In the genomic region with DNA sequence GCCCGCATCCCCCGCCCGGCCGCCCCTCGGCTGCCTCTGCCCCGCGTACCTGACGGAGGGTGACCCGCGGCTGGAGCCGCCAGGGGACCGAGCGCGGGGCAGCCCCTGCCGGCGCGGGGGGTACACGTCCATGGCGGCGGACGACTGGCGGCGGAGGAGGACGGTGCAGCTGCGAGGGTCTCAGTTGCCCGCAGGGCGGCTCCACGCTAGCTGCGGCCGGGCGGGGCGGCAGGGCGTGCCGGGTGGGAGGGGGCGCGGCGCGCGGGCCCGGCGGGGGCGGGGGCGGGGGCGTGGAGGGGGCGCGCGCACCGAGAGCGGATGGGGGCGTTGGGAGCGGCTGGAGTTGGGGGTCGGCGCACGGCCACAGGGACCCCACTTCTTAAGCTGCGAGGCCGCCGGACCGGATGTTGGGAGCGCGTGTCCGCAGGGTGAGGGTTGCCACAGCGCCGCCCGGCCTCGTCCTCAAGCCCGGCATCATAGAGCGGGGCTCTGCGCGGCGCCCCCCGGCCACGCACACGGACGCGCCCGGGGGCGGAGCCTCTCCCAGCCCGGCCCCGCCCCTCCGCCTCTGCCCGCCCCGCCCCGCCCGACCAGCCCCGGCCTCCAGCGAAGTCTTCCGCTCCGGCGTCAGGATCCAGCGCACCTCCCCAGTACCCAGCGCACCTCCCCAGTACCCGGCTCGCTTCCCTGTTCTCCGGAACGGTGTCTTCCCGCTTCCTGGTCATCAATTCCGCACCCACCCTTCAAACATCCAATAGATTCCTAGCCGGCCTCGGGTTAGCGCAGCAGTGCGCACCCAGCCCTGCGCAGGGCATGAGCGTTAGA, we compare ENCODE assay signal across 1 cellular context.
TF ChIP-seq lines count a peak whose summit lies in the region.

DNAAF9 (minus strand) TSS at position 244 of the 825 bp plus-strand sequence; CDS start at position 132, 112 bp downstream.

TF ChIP-seq in A549, 52 proteins besides CTCF, POLR2A, EP300 and RAD21:
- TF ChIP-seq ZC3H11A (IDR thresholded peaks at IDR 0.05) (no peak), FOSB (CRISPR knock-in tag; IDR thresholded peaks at IDR 0.05) (no peak), POLR2AphosphoS2 (conservative IDR thresholded peaks at IDR 0.05; ENCODE audit: low read length) (no peak), PHF8 (IDR thresholded peaks at IDR 0.05; ENCODE audit: borderline replicate concordance, low read depth) (peak; percentile 59), RARB (CRISPR knock-in tag; IDR thresholded peaks at IDR 0.05) (no peak), MYC (IDR thresholded peaks at IDR 0.05; ENCODE audit: borderline replicate concordance, low read length) (0 out of 2 replicates have a peak, but pooled peaks have one; percentile 33), HOXB5 (CRISPR knock-in tag; IDR thresholded peaks at IDR 0.05) (no peak), MAX (IDR thresholded peaks at IDR 0.05) (peak; percentile 32), HES2 (IDR thresholded peaks at IDR 0.05) (no peak), JUN (IDR thresholded peaks at IDR 0.05) (peak; percentile 61 to 71; a peak in 3 of 5 replicates), E2F6 (IDR thresholded peaks at IDR 0.05; ENCODE audit: borderline replicate concordance, low read depth) (0 out of 2 replicates have a peak, but pooled peaks have one; percentile 9), HMGXB4 (CRISPR knock-in tag; IDR thresholded peaks at IDR 0.05; ENCODE audit: borderline replicate concordance) (peak; percentile 64; the same call in 1 of the 2 replicates), SMC3 (IDR thresholded peaks at IDR 0.05) (peak; percentile 38; the same call in 1 of the 3 replicates), HEYL (CRISPR knock-in tag; IDR thresholded peaks at IDR 0.05) (no peak)
